Comparison of ENCODE assay signal across 27 cellular contexts in genomic region chr15:65343374-65343981, GRCh38. TPM values are rescaled to one million over a fixed set of nuclear protein-coding genes. Genes with fewer than 3 reads are reported as not detected.
"Had no signal": no experiment of that assay in that cellular context is flagged by ENCODE, and none has a peak within 500 bp of the region (broad histone marks: within the 10 kb centered on the region; RNA-seq: fewer than 3 reads in every experiment).

No MANE protein-coding gene starts in this region.

- H3K27me3 ChIP-seq: cardiac muscle cell, hepatocyte, ovary, tibial nerve, uterus had no signal

- H3K36me3 Mint-ChIP-seq: activated naive CD4-positive, alpha-beta T cell treated with anti-CD3 and anti-CD28 coated beads, Interleukin-2, amount 10 ng/mL, durations not matched to agents 7 days and 5 days; naive B cell; stimulated activated memory B cell treated with anti-CD40 and anti-IgM and Interleukin-4, amounts not matched to agents 10 μg/mL and 1 μg/mL and 100 μg/mL, for 72 hours had no signal

- H3K27ac Mint-ChIP-seq: activated CD4-positive, alpha-beta memory T cell treated with anti-CD3 and anti-CD28 coated beads, Interleukin-2, amount 10 ng/mL, durations not matched to agents 7 days and 5 days; activated CD4-positive, alpha-beta T cell treated with anti-CD3 and anti-CD28 coated beads, Interleukin-2, amount 10 ng/mL, durations not matched to agents 24 days and 14 days; activated naive CD4-positive, alpha-beta T cell treated with anti-CD3 and anti-CD28 coated beads, Interleukin-2, amount 10 ng/mL, durations not matched to agents 7 days and 5 days; dendritic cell treated with granulocyte-macrophage colony-stimulating factor and Interleukin-4, amounts not matched to agents 40 ng/mL and 50 ng/mL, for 4 days; memory B cell; naive B cell; stimulated activated memory B cell treated with anti-CD40 and anti-IgM and Interleukin-4, amounts not matched to agents 10 μg/mL and 1 μg/mL and 100 μg/mL, for 72 hours; T-helper 17 cell had no signal

- DNase-seq: activated CD4-positive, alpha-beta memory T cell treated with anti-CD3 and anti-CD28 coated beads, Interleukin-2, amount 10 ng/mL, durations not matched to agents 7 days and 5 days; activated CD4-positive, alpha-beta T cell treated with anti-CD3 and anti-CD28 coated beads, Interleukin-2, amount 10 ng/mL, durations not matched to agents 24 days and 14 days; activated effector memory CD4-positive, alpha-beta T cell treated with anti-CD3 and anti-CD28 coated beads, Interleukin-2, amount 50 U/mL, for 16 hours; activated naive CD4-positive, alpha-beta T cell treated with anti-CD3 and anti-CD28 coated beads, Interleukin-2, amount 10 ng/mL, durations not matched to agents 7 days and 5 days; amygdala; effector CD4-positive, alpha-beta T cell; foreskin keratinocyte; naive B cell; ovary; right cardiac atrium; stomach; SW 1271; T-helper 17 cell; uterus had no signal

- H3K9me3 Mint-ChIP-seq: activated CD4-positive, alpha-beta memory T cell treated with anti-CD3 and anti-CD28 coated beads, Interleukin-2, amount 10 ng/mL, durations not matched to agents 7 days and 5 days; activated CD4-positive, alpha-beta T cell treated with anti-CD3 and anti-CD28 coated beads, Interleukin-2, amount 10 ng/mL, durations not matched to agents 24 days and 14 days; activated naive CD4-positive, alpha-beta T cell treated with anti-CD3 and anti-CD28 coated beads, Interleukin-2, amount 10 ng/mL, durations not matched to agents 7 days and 5 days; dendritic cell treated with granulocyte-macrophage colony-stimulating factor and Interleukin-4, amounts not matched to agents 40 ng/mL and 50 ng/mL, for 4 days; memory B cell; stimulated activated memory B cell treated with anti-CD40 and anti-IgM and Interleukin-4, amounts not matched to agents 10 μg/mL and 1 μg/mL and 100 μg/mL, for 72 hours had no signal

- H3K4me3 ChIP-seq: cardiac muscle cell, hepatocyte, ovary, skin epidermis, stomach, suprapubic skin, tibial nerve, uterus had no signal

- H3K4me2 ChIP-seq: hepatocyte had no signal

- H2AFZ ChIP-seq: hepatocyte had no signal

- H3K9me3 ChIP-seq: neutrophil, ovary, stomach, suprapubic skin, tibial nerve, uterus had no signal

- H3K4me1 Mint-ChIP-seq: activated CD4-positive, alpha-beta T cell treated with anti-CD3 and anti-CD28 coated beads, Interleukin-2, amount 10 ng/mL, durations not matched to agents 24 days and 14 days had no signal

- H3K4me3 Mint-ChIP-seq: activated CD4-positive, alpha-beta memory T cell treated with anti-CD3 and anti-CD28 coated beads, Interleukin-2, amount 10 ng/mL, durations not matched to agents 7 days and 5 days; activated CD4-positive, alpha-beta T cell treated with anti-CD3 and anti-CD28 coated beads, Interleukin-2, amount 10 ng/mL, durations not matched to agents 24 days and 14 days; activated naive CD4-positive, alpha-beta T cell treated with anti-CD3 and anti-CD28 coated beads, Interleukin-2, amount 10 ng/mL, durations not matched to agents 7 days and 5 days; dendritic cell treated with granulocyte-macrophage colony-stimulating factor and Interleukin-4, amounts not matched to agents 40 ng/mL and 50 ng/mL, for 4 days; memory B cell; naive B cell; stimulated activated memory B cell treated with anti-CD40 and anti-IgM and Interleukin-4, amounts not matched to agents 10 μg/mL and 1 μg/mL and 100 μg/mL, for 72 hours; T-helper 17 cell had no signal

- ATAC-seq: foreskin keratinocyte; right cardiac atrium; stimulated activated memory B cell treated with anti-CD40 and anti-IgM and Interleukin-4, amounts not matched to agents 10 μg/mL and 1 μg/mL and 100 μg/mL, for 72 hours; T-helper 17 cell had no signal

- H3K4me1 ChIP-seq: foreskin keratinocyte, stomach, suprapubic skin, tibial nerve, uterus had no signal

- H3K36me3 ChIP-seq: cardiac muscle cell, neutrophil, ovary, stomach, suprapubic skin, tibial nerve, uterus had no signal

- H3K27ac ChIP-seq: cardiac muscle cell, foreskin keratinocyte, hepatocyte, neutrophil, ovary, skin epidermis, stomach, suprapubic skin, tibial nerve, uterus had no signal

RNA-seq across cellular contexts. Expression of gene IGDCC3, which starts 34.3 kb away (rescaled TPM):
- total RNA-seq: activated CD4-positive, alpha-beta memory T cell treated with anti-CD3 and anti-CD28 coated beads, Interleukin-2, amount 10 ng/mL, durations not matched to agents 7 days and 5 days; activated CD4-positive, alpha-beta T cell treated with anti-CD3 and anti-CD28 coated beads, Interleukin-2, amount 10 ng/mL, durations not matched to agents 24 days and 14 days; foreskin keratinocyte; lower leg skin; pulmonary artery endothelial cell; suprapubic skin; T-helper 17 cell; tibial nerve had no signal

RNA-seq across cellular contexts. Expression of gene RNU5B-1, which starts 39.0 kb away (rescaled TPM):
- total RNA-seq: activated CD4-positive, alpha-beta T cell treated with anti-CD3 and anti-CD28 coated beads, Interleukin-2, amount 10 ng/mL, durations not matched to agents 24 days and 14 days; cardiac muscle cell; cerebellum; foreskin keratinocyte; hepatocyte; lower leg skin; pulmonary artery endothelial cell; stomach; suprapubic skin; T-helper 17 cell; tibial nerve had no signal

RNA-seq across cellular contexts. Expression of gene RNU5A-1, which starts 47.6 kb away (rescaled TPM):
- total RNA-seq: activated CD4-positive, alpha-beta memory T cell treated with anti-CD3 and anti-CD28 coated beads, Interleukin-2, amount 10 ng/mL, durations not matched to agents 7 days and 5 days; activated CD4-positive, alpha-beta T cell treated with anti-CD3 and anti-CD28 coated beads, Interleukin-2, amount 10 ng/mL, durations not matched to agents 24 days and 14 days; cardiac muscle cell; cerebellum; foreskin keratinocyte; hepatocyte; lower leg skin; mucosa of gallbladder; ovary; pulmonary artery endothelial cell; stomach; suprapubic skin; T-helper 17 cell; tibial nerve; uterus had no signal
